Comparison of ENCODE assay signal across 23 cellular contexts in genomic region chr6:149176971-149177667, GRCh38.
A peak's percentile ranks its signal among the peaks of the same experiment; 100 is the strongest.
DNase-seq lines count a peak whose midpoint lies in the region; ATAC-seq and TF ChIP-seq lines count a peak whose summit lies in the region.
"Had no signal": no experiment of that assay in that cellular context is flagged by ENCODE, and none has a peak within 500 bp of the region (broad histone marks: within the 10 kb centered on the region; RNA-seq: fewer than 3 reads in every experiment).

No MANE protein-coding gene starts in this region.

- H3K27ac ChIP-seq in esophagus muscularis mucosa (replicated peaks in 1 of 4), result no peak overlapping the region
- H3K27ac ChIP-seq in esophagus squamous epithelium, result no peak overlapping the region
- H3K27ac ChIP-seq: BLaER1 treated with 17β-estradiol and CSF1 and Interleukin-3, amounts not matched to agents 10 nM and 100 nM; Peyer's patch; SJSA1; testis; VCaP had no signal

- no peaks in the 10 kb centered on the region for H3K36me3 ChIP-seq in esophagus muscularis mucosa
- H3K36me3 ChIP-seq in esophagus squamous epithelium, result no peaks in the 10 kb centered on the region
- H3K36me3 ChIP-seq: BLaER1 treated with 17β-estradiol and CSF1 and Interleukin-3, amounts not matched to agents 10 nM and 100 nM; Peyer's patch; SJSA1 had no signal

- no peaks in the 10 kb centered on the region for H3K9me3 ChIP-seq in esophagus muscularis mucosa
- no peaks in the 10 kb centered on the region for H3K9me3 ChIP-seq in esophagus squamous epithelium
- H3K9me3 ChIP-seq: Peyer's patch, SJSA1, testis had no signal

- peak; percentile 96 for ATAC-seq in left colon
- no peak for ATAC-seq in activated CD4-positive, CD25-positive, alpha-beta regulatory T cell treated with anti-CD3 and anti-CD28 coated beads, Interleukin-2, amount 50 U/mL, for 24 hours
- ATAC-seq: stimulated activated naive B cell treated with anti-CD40 and anti-IgM and Interleukin-4, amounts not matched to agents 10 μg/mL and 1 μg/mL and 100 μg/mL, for 72 hours had no signal

- TF ChIP-seq CTCF in esophagus muscularis mucosa (IDR thresholded peaks at IDR 0.05) (no peak), esophagus squamous epithelium (IDR thresholded peaks at IDR 0.05) (no peak)

- intact Hi-C loops in left colon (cut with DNase I, micrococcal nuclease), result no loop called here
- intact Hi-C loops in esophagus muscularis mucosa (cut with DNase I), result no loop called here
- intact Hi-C loops in esophagus squamous epithelium (cut with DNase I), result no loop called here

- TF ChIP-seq EP300 in esophagus muscularis mucosa (IDR thresholded peaks at IDR 0.05), result no peak

- TF ChIP-seq POLR2A in esophagus muscularis mucosa (IDR thresholded peaks at IDR 0.05; ENCODE audit: low read depth) (no peak), esophagus squamous epithelium (IDR thresholded peaks at IDR 0.05) (no peak)

- H3K4me3 ChIP-seq in esophagus muscularis mucosa (no peak overlapping the region), esophagus squamous epithelium (no peak overlapping the region)
- H3K4me3 ChIP-seq: BLaER1 treated with 17β-estradiol and CSF1 and Interleukin-3, amounts not matched to agents 10 nM and 100 nM; Peyer's patch; SJSA1; testis had no signal

- H3K4me1 ChIP-seq in esophagus muscularis mucosa (peaks cover 0 to 4% (median 2%) of the 10 kb centered on the region in 4 donors), esophagus squamous epithelium (no peaks in the 10 kb centered on the region)
- H3K4me1 ChIP-seq: Peyer's patch, SJSA1, testis had no signal

- DNase-seq in COR-L47 (lab: John Stamatoyannopoulos, UW) (peak; percentile 60), NCI-H1092 (lab: John Stamatoyannopoulos, UW) (peak; percentile 24), NCI-H69 (lab: John Stamatoyannopoulos, UW) (peak; percentile 67), left colon (no peak), esophagus muscularis mucosa (ENCODE audit: extremely low spot score) (no peak), glomerular visceral epithelial cell (ENCODE audit: extremely low spot score) (no peak), esophagus squamous epithelium (lab: John Stamatoyannopoulos, UW) (no peak)
- DNase-seq: ACHN; activated CD4-positive, alpha-beta T cell treated with anti-CD3 and anti-CD28 coated beads, Interleukin-2, amount 10 ng/mL, durations not matched to agents 7 days and 5 days; cerebellar nuclear complex; H7; naive B cell; NCI-H187 treated with DMSO at 0.1 percent for 48 hours; nucleus accumbens; Peyer's patch; stimulated activated CD4-positive, alpha-beta T cell treated with anti-CD3 and anti-CD28 coated beads, Interleukin-2, amount 100 ng/mL, for 48 hours; stimulated activated naive B cell treated with anti-CD40 and anti-IgM and Interleukin-4, amounts not matched to agents 10 μg/mL and 1 μg/mL and 100 μg/mL, for 72 hours; T-helper 2 cell; testis had no signal

- WGBS in esophagus muscularis mucosa, result 84% methylated on average over 8 of the region's 8 CpGs
- 70 to 71% methylated on average over 8 of the region's 8 CpGs for WGBS in esophagus squamous epithelium, 2 donors

- H3K27me3 ChIP-seq in esophagus muscularis mucosa, result no peaks in the 10 kb centered on the region
- H3K27me3 ChIP-seq in esophagus squamous epithelium, result no peaks in the 10 kb centered on the region
- H3K27me3 ChIP-seq: BLaER1 treated with 17β-estradiol and CSF1 and Interleukin-3, amounts not matched to agents 10 nM and 100 nM; Peyer's patch; SJSA1; testis had no signal

Comparison
In these comparisons a context has a peak if more than half of its experiments do, and no peak if none do; other contexts are left out.
1. DNase-seq: peak in COR-L47 (single experiment), NCI-H1092 (single experiment) and NCI-H69 (single experiment); none in left colon (0 of 2), esophagus muscularis mucosa (single experiment), glomerular visceral epithelial cell (single experiment) and esophagus squamous epithelium (single experiment).